8 cellular contexts compared by ENCODE assay signal in the genomic region with DNA sequence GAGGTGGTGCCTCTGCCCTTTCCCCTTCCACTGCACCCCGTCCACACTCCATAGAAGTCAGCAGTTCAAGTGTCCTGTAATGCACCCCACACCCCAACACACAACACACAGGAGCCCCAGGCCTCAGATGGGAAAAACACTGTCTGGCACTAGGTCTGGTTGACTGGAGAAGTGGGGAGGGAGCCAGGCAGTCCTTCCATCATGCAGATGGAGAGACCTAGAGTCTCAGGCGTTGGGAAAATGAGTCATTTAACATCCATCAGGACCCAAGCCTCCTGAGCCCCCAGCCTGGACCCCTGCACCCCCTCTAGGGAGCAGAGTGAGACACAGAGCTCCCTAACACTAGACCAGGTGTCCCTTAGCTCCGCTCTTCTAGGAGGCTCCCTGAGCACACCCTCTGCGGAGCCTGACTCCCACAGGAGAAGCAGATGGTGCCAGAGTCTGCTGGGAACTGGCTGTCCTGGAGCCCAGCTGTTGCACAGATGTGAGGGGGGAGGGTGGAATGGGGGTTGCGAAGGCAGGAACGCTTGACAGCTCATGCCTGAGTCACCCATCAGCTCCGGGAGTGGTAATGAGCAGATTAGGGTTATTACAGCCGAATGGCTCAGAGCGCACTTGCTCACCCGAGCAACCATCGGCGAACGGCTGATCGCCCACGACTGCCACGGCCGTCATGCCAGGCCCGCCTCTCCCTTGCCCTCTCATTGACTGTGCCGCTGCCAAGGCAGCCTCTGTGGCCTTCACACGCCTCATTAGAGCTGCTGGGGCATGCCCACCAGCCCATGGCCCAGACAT. TPM values are rescaled to one million over a fixed set of nuclear protein-coding genes. Genes with fewer than 3 reads are reported as not detected.
DNase-seq lines count a peak whose midpoint lies in the region; ATAC-seq, FAIRE-seq and TF ChIP-seq lines count a peak whose summit lies in the region.

No MANE protein-coding gene starts in this region.

- peaks cover 27% of the 10 kb centered on the region for H3K27me3 Mint-ChIP-seq in osteocyte (ENCODE audit: unreplicated experiment)

- H3K4me1 Mint-ChIP-seq in osteocyte (ENCODE audit: unreplicated experiment) = peaks cover 8% of the 10 kb centered on the region

- H3K36me3 Mint-ChIP-seq in osteocyte (ENCODE audit: unreplicated experiment) = no peaks in the 10 kb centered on the region

- ATAC-seq in left lobe of liver (no peak), GM18861 (IDR thresholded peaks at IDR 0.05; ENCODE audit: unreplicated experiment) (no peak)

- peak; percentile 69 for FAIRE-seq in RCC 7860 (lab: Jason Lieb, UNC)

- no peak overlapping the region for H3K4me3 Mint-ChIP-seq in osteocyte (ENCODE audit: unreplicated experiment)

- DNase-seq in ELR (ENCODE audit: low read depth) (peak; percentile 89), RCC 7860 (ENCODE audit: low spot score) (peak; percentile 58), foreskin fibroblast (peak; percentile 99), skeletal muscle cell (ENCODE audit: low read depth) (peak; percentile 91), left lobe of liver (ENCODE audit: low spot score) (no peak), osteocyte (ENCODE audit: extremely low spot score, unreplicated experiment) (no peak)
- no peak for DNase-seq in stimulated activated CD8-positive, alpha-beta memory T cell treated with anti-CD3 and anti-CD28 coated beads, Interleukin-4, amount 100 ng/mL, for 48 hours

- H3K9me3 Mint-ChIP-seq in osteocyte (ENCODE audit: unreplicated experiment) = no peaks in the 10 kb centered on the region

- TF ChIP-seq CTCF in foreskin fibroblast (IDR thresholded peaks at IDR 0.05; ENCODE audit: low read depth, low read length) (no peak), osteocyte (IDR thresholded peaks at IDR 0.05) (no peak)

- no peak overlapping the region for H3K27ac Mint-ChIP-seq in osteocyte (ENCODE audit: unreplicated experiment)

- no peak overlapping the region for H3K4me3 ChIP-seq in foreskin fibroblast (ENCODE audit: low read depth in 1 of 2, low read length in 2 of 2)
- H3K4me3 ChIP-seq in skeletal muscle cell (ENCODE audit: low read depth, low read length) = no peak overlapping the region

RNA-seq across cellular contexts. Expression of a gene that starts 22.1 kb away (rescaled TPM):
- total RNA-seq in left lobe of liver (65.6 TPM), osteocyte (0.10 and 0.11 TPM in 2 replicates)

Comparison
In these comparisons a context has a peak if more than half of its experiments do, and no peak if none do; other contexts are left out.
1. DNase-seq: peak in ELR (single experiment), RCC 7860 (single experiment), foreskin fibroblast (2 of 2) and skeletal muscle cell (single experiment); none in left lobe of liver (single experiment), osteocyte (single experiment) and stimulated activated CD8-positive, alpha-beta memory T cell treated with anti-CD3 and anti-CD28 coated beads, Interleukin-4, amount 100 ng/mL, for 48 hours (single experiment).
2. RNA of a gene that starts 22.1 kb away (total RNA-seq): 65.6 TPM in left lobe of liver (single experiment); 0.10 to 0.11 TPM in osteocyte; every median in the first group is over 10 times any median in the second.